In genomic region chr12:105936496-105936895, GRCh38 we compare ENCODE assay signal across 1 cellular context.
TF ChIP-seq lines count a peak whose summit lies in the region.

No MANE protein-coding gene starts in this region.

TF ChIP-seq in IMR-90, 13 proteins besides CTCF, POLR2A, EP300 and RAD21:
- TF ChIP-seq RFX5 (IDR thresholded peaks at IDR 0.05; ENCODE audit: low read depth, low read length) (no peak), NFE2L2 (IDR thresholded peaks at IDR 0.05; ENCODE audit: low read depth, low read length) (no peak), CHD1 (IDR thresholded peaks at IDR 0.05; ENCODE audit: low read depth, low read length) (no peak), BHLHE40 (IDR thresholded peaks at IDR 0.05; ENCODE audit: low read depth, low read length) (no peak), CEBPB (IDR thresholded peaks at IDR 0.05; ENCODE audit: low read depth, low read length) (no peak), MAZ (IDR thresholded peaks at IDR 0.05; ENCODE audit: borderline replicate concordance, low read depth, low read length) (no peak), ELK1 (IDR thresholded peaks at IDR 0.05; ENCODE audit: borderline replicate concordance, low read depth, low read length) (no peak), RCOR1 (IDR thresholded peaks at IDR 0.05; ENCODE audit: insufficient replicate concordance, low read length) (no peak), FOS (IDR thresholded peaks at IDR 0.05; ENCODE audit: low read depth, low read length) (no peak), USF2 (IDR thresholded peaks at IDR 0.05; ENCODE audit: low read depth, low read length) (no peak), SMC3 (IDR thresholded peaks at IDR 0.05; ENCODE audit: low read depth, low read length) (no peak), MXI1 (IDR thresholded peaks at IDR 0.05; ENCODE audit: borderline replicate concordance, low read depth, low read length) (no peak), MAFK (IDR thresholded peaks at IDR 0.05; ENCODE audit: low read depth, low read length) (no peak)
